ENCODE assay signal across 12 cellular contexts in genomic region chr12:76123301-76124212, GRCh38. TPM values are rescaled to one million over a fixed set of nuclear protein-coding genes. Genes with fewer than 3 reads are reported as not detected.
DNase-seq lines count a peak whose midpoint lies in the region; ATAC-seq and TF ChIP-seq lines count a peak whose summit lies in the region.
"Had no signal": no experiment of that assay in that cellular context is flagged by ENCODE, and none has a peak within 500 bp of the region (broad histone marks: within the 10 kb centered on the region; RNA-seq: fewer than 3 reads in every experiment).

No MANE protein-coding gene starts in this region.

- ATAC-seq in HG03139 (IDR thresholded peaks at IDR 0.05; ENCODE audit: unreplicated experiment) (no peak), HG03175 (IDR thresholded peaks at IDR 0.05; ENCODE audit: unreplicated experiment) (no peak)

- H3K36me3 ChIP-seq in kidney epithelial cell (ENCODE audit: control insufficient read depth, insufficient read depth, low read length): no peaks in the 10 kb centered on the region
- H3K36me3 ChIP-seq: Peyer's patch had no signal

- DNase-seq in AG08395 (ENCODE audit: low spot score) (peak; percentile 32), M059J (ENCODE audit: low read depth) (peak; percentile 63), cardiac fibroblast (ENCODE audit: low read depth in 2 of 2) (peak; percentile 58 to 76), kidney epithelial cell (ENCODE audit: low read depth) (peak; percentile 7), NCI-H187 treated with DMSO at 0.1 percent for 48 hours (lab: John Stamatoyannopoulos, UW) (no peak), OCI-M1 (lab: John Stamatoyannopoulos, UW) (no peak)
- DNase-seq: activated naive CD8-positive, alpha-beta T cell treated with anti-CD3 and anti-CD28 coated beads for 36 hours; NCI-H2029; Peyer's patch; stimulated activated CD8-positive, alpha-beta memory T cell treated with anti-CD3 and anti-CD28 coated beads, Interleukin-4, amount 100 ng/mL, for 48 hours had no signal

- H3K4me3 ChIP-seq in cardiac fibroblast (replicated peaks in 1 of 2; ENCODE audit: low read depth in 2 of 2, low read length in 2 of 2) (no peak overlapping the region), kidney epithelial cell (ENCODE audit: low read depth, low read length) (no peak overlapping the region)
- H3K4me3 ChIP-seq: Peyer's patch had no signal

- TF ChIP-seq CTCF in cardiac fibroblast (IDR thresholded peaks at IDR 0.05; ENCODE audit: low read depth, low read length) (no peak), kidney epithelial cell (IDR thresholded peaks at IDR 0.05; ENCODE audit: insufficient read depth, low read length, poor library complexity, severe bottlenecking) (no peak)

- no peaks in the 10 kb centered on the region for H3K27me3 ChIP-seq in kidney epithelial cell (ENCODE audit: control insufficient read depth, insufficient read depth, low read length)
- H3K27me3 ChIP-seq: Peyer's patch had no signal

RNA-seq across cellular contexts. Expression of gene NAP1L1, which starts 39.1 kb away (rescaled TPM):
- total RNA-seq in M059J (2014; rRNA removed; shearing (Covaris generic)): 185 and 260 TPM in 2 replicates
- 500 and 574 TPM in 2 replicates for total RNA-seq in kidney epithelial cell

Comparison
In these comparisons a context has a peak if more than half of its experiments do, and no peak if none do; other contexts are left out.
1. DNase-seq: peak in AG08395 (single experiment), M059J (single experiment), cardiac fibroblast (2 of 2) and kidney epithelial cell (single experiment); none in NCI-H187 treated with DMSO at 0.1 percent for 48 hours (single experiment) and OCI-M1 (single experiment).